In genomic region chr12:126454581-126454980, GRCh38 we compare ENCODE assay signal across 24 cellular contexts.
DNase-seq lines count a peak whose midpoint lies in the region; TF ChIP-seq lines count a peak whose summit lies in the region.
"Had no signal": no experiment of that assay in that cellular context is flagged by ENCODE, and none has a peak within 500 bp of the region (broad histone marks: within the 10 kb centered on the region; RNA-seq: fewer than 3 reads in every experiment).

No MANE protein-coding gene starts in this region.

- no peak overlapping the region for H3K18ac ChIP-seq in trophoblast cell (ENCODE audit: low read length)

- H4K12ac ChIP-seq in trophoblast cell (ENCODE audit: low read depth, low read length): no peak overlapping the region

- H4K91ac ChIP-seq in trophoblast cell (ENCODE audit: low read depth, low read length): peak overlapping the region; percentile 60

- H3K4me1 Mint-ChIP-seq in Calu3 (ENCODE audit: low read depth, unreplicated experiment) (peaks cover 9% of the 10 kb centered on the region), endothelial cell (ENCODE audit: unreplicated experiment) (no peaks in the 10 kb centered on the region)

- H3K27ac ChIP-seq in HUES6 (ENCODE audit: low read depth, low read length) (peak overlapping the region; percentile 48; the same call in 1 of the 2 replicates), SK-N-MC (peak overlapping the region; percentile 70), trophoblast cell (ENCODE audit: low read depth, low read length) (no peak overlapping the region)
- H3K27ac ChIP-seq: BLaER1, RWPE1 had no signal

- H3K14ac ChIP-seq in trophoblast cell (ENCODE audit: low read length): no peak overlapping the region

- no peak overlapping the region for H2AK5ac ChIP-seq in trophoblast cell (ENCODE audit: low read length)

- H3K4me1 ChIP-seq in HUES6 (ENCODE audit: control insufficient read depth, insufficient read depth, low read length) (peaks cover 12% of the 10 kb centered on the region), trophoblast cell (ENCODE audit: control insufficient read depth in 1 of 2, insufficient read depth in 2 of 2, low read length in 2 of 2) (no peaks in the 10 kb centered on the region)
- H3K4me1 ChIP-seq: BLaER1, Caco-2 had no signal

- intact Hi-C loops in Calu3 (cut with micrococcal nuclease; ENCODE audit: unreplicated experiment): no loop called here

- H3K27ac Mint-ChIP-seq in Calu3 (ENCODE audit: unreplicated experiment) (no peak overlapping the region), endothelial cell (ENCODE audit: unreplicated experiment) (no peak overlapping the region)
- H3K27ac Mint-ChIP-seq: CD4-positive, alpha-beta T cell had no signal

- no TSS peak for BruUV-seq in Calu3 (replicated peaks; lab: Mats Ljungman, UMichigan)

- no peak overlapping the region for H3K23ac ChIP-seq in trophoblast cell (ENCODE audit: low read length)

- H3K27me3 ChIP-seq in HUES6 (ENCODE audit: control insufficient read depth, insufficient read depth, low read length) (no peaks in the 10 kb centered on the region), trophoblast cell (ENCODE audit: insufficient read depth, low read length) (no peaks in the 10 kb centered on the region)
- H3K27me3 ChIP-seq: BLaER1 had no signal

- no peak overlapping the region for H3K4me2 ChIP-seq in trophoblast cell (ENCODE audit: low read length)
- H3K4me2 ChIP-seq: BLaER1 had no signal

- H3K9ac ChIP-seq in HUES6 (ENCODE audit: low read length) (no peak overlapping the region), SK-N-MC (ENCODE audit: insufficient read length) (peak overlapping the region; percentile 65), trophoblast cell (ENCODE audit: low read length) (no peak overlapping the region)
- H3K9ac ChIP-seq: BLaER1 had no signal

- peaks cover 4% of the 10 kb centered on the region for H3K79me1 ChIP-seq in trophoblast cell (ENCODE audit: low read length)

- no peak for DNase-seq in SK-N-MC (ENCODE audit: low read depth, low spot score)
- peak; percentile 14 for DNase-seq in fibroblast of pulmonary artery (ENCODE audit: low read depth)
- no peak for DNase-seq in trophoblast cell
- no peak for DNase-seq in NCI-H345 (lab: John Stamatoyannopoulos, UW)
- DNase-seq in COLO829 (ENCODE audit: low spot score): no peak
- no peak for DNase-seq in Calu3
- DNase-seq in endothelial cell (ENCODE audit: low spot score): no peak
- DNase-seq: ACHN; Caco-2; CD4-positive, alpha-beta T cell; DMS153; KBM-7; MM.1S; NCI-H1048; NCI-H1417 treated with DMSO at 0.1 percent for 48 hours; NCI-H187 treated with DMSO at 0.1 percent for 48 hours; NCI-H226; NCI-H524; NCI-H774; NK-92 treated with Interleukin-12 subunit alpha and Interleukin-12 subunit beta, amount 100 ng/mL, for 24 hours; SIG-M5 had no signal

- H2BK5ac ChIP-seq in trophoblast cell (ENCODE audit: low read depth, low read length, poor library complexity): peak overlapping the region; percentile 54

- H2BK12ac ChIP-seq in trophoblast cell (ENCODE audit: low read length): peak overlapping the region; percentile 61

- H3K9me3 ChIP-seq in HUES6 (ENCODE audit: control insufficient read depth, insufficient read depth, low read depth, low read length) (peaks cover 5% of the 10 kb centered on the region; the same call in 1 of the 2 replicates), SK-N-MC (ENCODE audit: low read depth, low read length) (no peaks in the 10 kb centered on the region), trophoblast cell (ENCODE audit: insufficient read depth, low read depth, low read length) (peaks cover 4% of the 10 kb centered on the region)
- H3K9me3 ChIP-seq: BLaER1, Caco-2 had no signal

- H4K8ac ChIP-seq in trophoblast cell (ENCODE audit: low read depth, low read length): no peak overlapping the region

- no peaks in the 10 kb centered on the region for H3K79me2 ChIP-seq in trophoblast cell (ENCODE audit: control insufficient read depth, insufficient read depth, low read length, poor library complexity)

- no peak overlapping the region for H3K4me3 Mint-ChIP-seq in Calu3 (ENCODE audit: low read depth, unreplicated experiment)
- H3K4me3 Mint-ChIP-seq in endothelial cell (ENCODE audit: unreplicated experiment): no peak overlapping the region
- H3K4me3 Mint-ChIP-seq: CD4-positive, alpha-beta T cell had no signal

- CTCF ChIA-PET in Calu3 (lab: Charles Lee): no interaction called here

- H3K4ac ChIP-seq in trophoblast cell (ENCODE audit: low read depth, low read length): no peak overlapping the region

- H3K27me3 Mint-ChIP-seq in Calu3 (ENCODE audit: unreplicated experiment) (peaks cover 16% of the 10 kb centered on the region), endothelial cell (ENCODE audit: unreplicated experiment) (peaks cover 7% of the 10 kb centered on the region)
- H3K27me3 Mint-ChIP-seq: CD4-positive, alpha-beta T cell had no signal

- peak overlapping the region; percentile 24 for H2BK120ac ChIP-seq in trophoblast cell (ENCODE audit: insufficient read depth, low read length, poor library complexity)

- H3K36me3 Mint-ChIP-seq in Calu3 (ENCODE audit: insufficient read depth, unreplicated experiment): no peaks in the 10 kb centered on the region
- peaks cover 13% of the 10 kb centered on the region for H3K36me3 Mint-ChIP-seq in endothelial cell (ENCODE audit: low read depth, unreplicated experiment)

- H3K4me3 ChIP-seq in HUES6 (ENCODE audit: low read depth, low read length) (no peak overlapping the region), SK-N-MC (peak overlapping the region; percentile 63), fibroblast of pulmonary artery (replicated peaks; ENCODE audit: low read depth, low read length) (no peak overlapping the region), trophoblast cell (ENCODE audit: low read depth, low read length) (no peak overlapping the region)
- H3K4me3 ChIP-seq: BLaER1 had no signal

- TF ChIP-seq CTCF in fibroblast of pulmonary artery (IDR thresholded peaks at IDR 0.05; ENCODE audit: low read length, missing control alignments): no peak
- no peak for TF ChIP-seq CTCF in Calu3 (IDR thresholded peaks at IDR 0.05; ENCODE audit: unreplicated experiment)
- no peak for TF ChIP-seq CTCF in endothelial cell (IDR thresholded peaks at IDR 0.05; ENCODE audit: unreplicated experiment)

- WGBS in trophoblast cell (ENCODE audit: extremely low coverage, insufficient coverage, insufficient read length): no CpG with 5 or more reads among the region's 5 CpGs

- peaks cover 6% of the 10 kb centered on the region for H3K9me3 Mint-ChIP-seq in Calu3 (ENCODE audit: low read depth, unreplicated experiment)
- H3K9me3 Mint-ChIP-seq in endothelial cell (ENCODE audit: unreplicated experiment): peaks cover 41% of the 10 kb centered on the region
- H3K9me3 Mint-ChIP-seq: CD4-positive, alpha-beta T cell had no signal

- no peak overlapping the region for H2AFZ ChIP-seq in trophoblast cell (ENCODE audit: insufficient read depth, low read length, poor library complexity)

- H3K36me3 ChIP-seq in HUES6 (ENCODE audit: control insufficient read depth, insufficient read depth, low read length) (no peaks in the 10 kb centered on the region), SK-N-MC (ENCODE audit: insufficient read depth, low read length) (no peaks in the 10 kb centered on the region), trophoblast cell (ENCODE audit: control insufficient read depth in 1 of 2, insufficient read depth in 2 of 2, low read length in 2 of 2) (no peaks in the 10 kb centered on the region)
- H3K36me3 ChIP-seq: BLaER1 had no signal
